Comparison of ENCODE assay signal across 1 cellular context in genomic region chrX:129748265-129748664, GRCh38.
TF ChIP-seq lines count a peak whose summit lies in the region.

No MANE protein-coding gene starts in this region.

TF ChIP-seq in K562, 482 proteins besides CTCF, POLR2A, EP300 and RAD21 (continued from another document):
- no peak for TF ChIP-seq ZBTB11 (CRISPR knock-in tag; IDR thresholded peaks at IDR 0.05)
- TF ChIP-seq NCOA6 (IDR thresholded peaks at IDR 0.05) = no peak
TF ChIP-seq in K562: peak in this region for 2.
